ENCODE assay signal across 8 cellular contexts in genomic region chr20:3820048-3820900, GRCh38. TPM values are rescaled to one million over a fixed set of nuclear protein-coding genes. Genes with fewer than 3 reads are reported as not detected.
DNase-seq lines count a peak whose midpoint lies in the region; ATAC-seq and TF ChIP-seq lines count a peak whose summit lies in the region.

Gene AP5S1 (plus strand): TSS chr20:3820547. CDS start chr20:3822118, 1,571 bp downstream.

- peak in 2 of 3 donors; percentile 27 to 47 for TF ChIP-seq POLR2A in spleen (IDR thresholded peaks at IDR 0.05)

- H3K36me3 ChIP-seq in WERI-Rb-1 (peaks cover 13% of the 10 kb centered on the region; the same call in 1 of the 2 replicates), mammary epithelial cell (ENCODE audit: insufficient read depth, low read length) (peaks cover 8% of the 10 kb centered on the region), spleen (peaks cover 0 to 35% (median 31%) of the 10 kb centered on the region in 6 donors)

- TF ChIP-seq CTCF in WERI-Rb-1 (IDR thresholded peaks at IDR 0.05; ENCODE audit: low read depth, low read length), result peak; percentile 89
- peak; percentile 67 to 95 for TF ChIP-seq CTCF in mammary epithelial cell (conservative IDR thresholded peaks at IDR 0.05 in 1 of 2, IDR thresholded peaks at IDR 0.05 in 1 of 2; ENCODE audit: extremely low read depth in 1 of 2, insufficient read depth in 1 of 2, low read depth in 1 of 2, low read length in 2 of 2)
- TF ChIP-seq CTCF in spleen (IDR thresholded peaks at IDR 0.05 in 8 of 11, conservative IDR thresholded peaks at IDR 0.05 in 3 of 11), result peak; percentile 93 to 100 (median 99)

- ATAC-seq in GM18907 (IDR thresholded peaks at IDR 0.05; ENCODE audit: unreplicated experiment), result peak; percentile 77
- peak; percentile 84 for ATAC-seq in HG03159 (IDR thresholded peaks at IDR 0.05; ENCODE audit: unreplicated experiment)

- no peaks in the 10 kb centered on the region for H3K9me3 ChIP-seq in WERI-Rb-1 (ENCODE audit: severe bottlenecking)
- H3K9me3 ChIP-seq in mammary epithelial cell (replicated peaks; ENCODE audit: insufficient read depth, low read length), result no peaks in the 10 kb centered on the region
- H3K9me3 ChIP-seq in spleen, result no peaks in the 10 kb centered on the region

- BruUV-seq in mammary epithelial cell (replicated peaks; lab: Mats Ljungman, UMichigan), result no TSS peak

- H3K27me3 ChIP-seq in WERI-Rb-1 (ENCODE audit: insufficient read depth, low read depth, severe bottlenecking) (no peaks in the 10 kb centered on the region), mammary epithelial cell (ENCODE audit: insufficient read depth, low read length) (no peaks in the 10 kb centered on the region), spleen (replicated peaks in 1 of 7) (no peaks in the 10 kb centered on the region)

- H3K79me2 ChIP-seq in mammary epithelial cell (ENCODE audit: insufficient read depth, low read length), result peaks cover 12% of the 10 kb centered on the region

- H3K9ac ChIP-seq in mammary epithelial cell (ENCODE audit: insufficient read depth, low read length), result peak within 1 kb of the TSS; percentile 97

- H3K27ac ChIP-seq in WERI-Rb-1 (peak within 1 kb of the TSS; percentile 99), mammary epithelial cell (ENCODE audit: insufficient read depth, low read depth, low read length) (peak within 1 kb of the TSS; percentile 87), spleen (peak within 1 kb of the TSS; percentile 96 to 99 (median 98))

- WGBS in mammary epithelial cell (ENCODE audit: low coverage, missing lambda C conversion rate), result 4% methylated on average over 40 of the region's 96 CpGs
- 0 to 1% (median 0%) methylated on average over 51 to 96 of the region's 96 CpGs for WGBS in spleen, 5 donors

- in situ Hi-C loops in mammary epithelial cell (cut with MboI; ENCODE audit: low sequenced_read_pairs in 2 of 2), result no loop called here

- dilution Hi-C loops in mammary epithelial cell (cut with HindIII; ENCODE audit: low sequenced_read_pairs), result loop anchor here (5.0 to 10.0 kb wide), 2 partner anchors 38 to 65 kb away; partner anchors contain the start of gene SPEF1

- peak within 1 kb of the TSS; percentile 81 for H3K4me3 ChIP-seq in WERI-Rb-1 (ENCODE audit: low read depth, low read length)
- peak within 1 kb of the TSS; percentile 77 to 94 (median 82) for H3K4me3 ChIP-seq in mammary epithelial cell (replicated peaks in 1 of 3; ENCODE audit: insufficient read depth in 1 of 3, low read depth in 2 of 3, low read length in 3 of 3)
- peak within 1 kb of the TSS; percentile 43 to 94 (median 74) for H3K4me3 ChIP-seq in spleen

- peak within 1 kb of the TSS; percentile 89 for H2AFZ ChIP-seq in mammary epithelial cell (ENCODE audit: low read depth, low read length)

- CTCF ChIA-PET in mammary epithelial cell (lab: Charles Lee; ENCODE audit: low non-redundant PET), result interaction anchor here (0.7 to 0.8 kb wide), 2 partner anchors 33 to 35 kb away, joined by 3 to 6 read pairs; no protein-coding TSS in a partner anchor

- peak within 1 kb of the TSS; percentile 83 for H3K4me2 ChIP-seq in mammary epithelial cell (ENCODE audit: insufficient read depth, low read depth, low read length)

- DNase-seq in AG08396 (ENCODE audit: low spot score), result peak; percentile 92
- peak; percentile 97 for DNase-seq in NCI-H2227 (lab: John Stamatoyannopoulos, UW; ENCODE audit: unreplicated experiment)
- DNase-seq in WERI-Rb-1, result peak; percentile 95
- peak; percentile 94 for DNase-seq in mammary epithelial cell
- peak; percentile 91 for DNase-seq in iPS-NIHi7 (ENCODE audit: extremely low spot score)
- DNase-seq in spleen, result peak; percentile 99

- intact Hi-C loops in mammary epithelial cell (cut with micrococcal nuclease) (loop anchor here (1.0 kb wide), 5 partner anchors 25 to 67 kb away; partner anchors contain the start of gene MAVS), spleen (cut with DNase I; ENCODE audit: low total_unique reads) (no loop called here)

- no peaks in the 10 kb centered on the region for H4K20me1 ChIP-seq in mammary epithelial cell (ENCODE audit: insufficient read depth, low read length)

- H3K4me1 ChIP-seq in mammary epithelial cell (ENCODE audit: insufficient read depth, low read length) (peaks cover 17% of the 10 kb centered on the region), spleen (peaks cover 21 to 80% (median 50%) of the 10 kb centered on the region in 6 donors)

RNA-seq across cellular contexts. Expression of gene AP5S1, which starts in this region (rescaled TPM):
- total RNA-seq in mammary epithelial cell, result 10 to 100 TPM; 14.9 to 15.5 TPM
- polyA plus RNA-seq in mammary epithelial cell, result 11.5 TPM
- polyA minus RNA-seq in mammary epithelial cell, result 22.3 TPM
- 10 to 100 TPM; 11.1 to 19.0 (median 17.1) TPM for total RNA-seq in spleen
- polyA plus RNA-seq in spleen, result 1 to 10 TPM; 5.3 to 9.6 (median 5.6) TPM

Comparison
In these comparisons a context has a peak if more than half of its experiments do, and no peak if none do; other contexts are left out.
1. Peak in every context shown above with its lines: DNase-seq, ATAC-seq, H3K4me3 ChIP-seq and H3K27ac ChIP-seq.